Comparison of ENCODE assay signal across 12 cellular contexts in genomic region chr6:15253107-15254073, GRCh38. TPM values are rescaled to one million over a fixed set of nuclear protein-coding genes. Genes with fewer than 3 reads are reported as not detected.
DNase-seq lines count a peak whose midpoint lies in the region; ATAC-seq, FAIRE-seq and TF ChIP-seq lines count a peak whose summit lies in the region.
"Had no signal": no experiment of that assay in that cellular context is flagged by ENCODE, and none has a peak within 500 bp of the region (broad histone marks: within the 10 kb centered on the region; RNA-seq: fewer than 3 reads in every experiment).

No MANE protein-coding gene starts in this region.

- H4K8ac ChIP-seq in H1 (ENCODE audit: extremely low read depth, insufficient read depth, low read length) = no peak overlapping the region

- H3K27ac ChIP-seq in left ventricle myocardium inferior (replicated peaks) (peak overlapping the region; percentile 49), right cardiac atrium (ENCODE audit: low read length) (no peak overlapping the region), H1 (ENCODE audit: low read depth, low read length) (no peak overlapping the region)
- H3K27ac ChIP-seq: brain microvascular endothelial cell, esophagus squamous epithelium, tibial artery had no signal

- no peak overlapping the region for H3K4ac ChIP-seq in H1 (replicated peaks; ENCODE audit: insufficient read length, low read depth, low read length)

- H3K23ac ChIP-seq in H1 (ENCODE audit: insufficient read length) = no peak overlapping the region

- 75% methylated on average over 17 of the region's 17 CpGs for whole genome bisulfite sequencing in right cardiac atrium
- 86% methylated on average over 17 of the region's 17 CpGs; no CpG with 5 or more reads in 1 of the 2 experiments for WGBS in H1 (ENCODE audit: extremely low coverage in 1 of 2, insufficient coverage in 1 of 2, insufficient read length in 1 of 2, insufficient replicate concordance in 2 of 2, low coverage in 1 of 2, low lambda C conversion rate in 2 of 2, missing lambda C conversion rate in 1 of 2), 2 experiments

- peak overlapping the region; percentile 67 to 99 (median 77) for H3K4me3 Mint-ChIP-seq in T-cell
- peak overlapping the region; percentile 90 for H3K4me3 Mint-ChIP-seq in stimulated activated naive CD8-positive, alpha-beta T cell treated with anti-CD3 and anti-CD28 coated beads, Interleukin-15, Interleukin-2, amounts not matched to agents 100 ng/mL and 50 ng/mL, for 24 hours

- no peak for ATAC-seq in right cardiac atrium
- ATAC-seq in T-cell (replicated peaks in 1 of 4) = no peak

- no peak for TF ChIP-seq EP300 in H1 (IDR thresholded peaks at IDR 0.05; ENCODE audit: borderline replicate concordance in 1 of 2, low read depth in 2 of 2, low read length in 2 of 2)

- H3K36me3 ChIP-seq in left ventricle myocardium inferior (no peaks in the 10 kb centered on the region), H1 (ENCODE audit: control insufficient read depth in 2 of 4, insufficient read depth in 4 of 4, low read length in 3 of 4) (peaks cover 0 to 27% (median 5%) of the 10 kb centered on the region in 4 experiments; a peak in 3 of 8 replicates)
- H3K36me3 ChIP-seq: brain microvascular endothelial cell, esophagus squamous epithelium, tibial artery had no signal

- TF ChIP-seq RAD21 in H1 (IDR thresholded peaks at IDR 0.05 in 1 of 2, conservative IDR thresholded peaks at IDR 0.05 in 1 of 2; ENCODE audit: low read depth in 2 of 2, low read length in 2 of 2) = no peak

- no peak overlapping the region for H4K91ac ChIP-seq in H1 (replicated peaks; ENCODE audit: insufficient read length, low read length)

- H3K27me3 ChIP-seq in left ventricle myocardium inferior (ENCODE audit: low read depth) (no peaks in the 10 kb centered on the region), right cardiac atrium (ENCODE audit: control insufficient read depth, insufficient read depth) (no peaks in the 10 kb centered on the region), H1 (replicated peaks in 1 of 4; ENCODE audit: control insufficient read depth in 3 of 4, extremely low read depth in 1 of 4, insufficient read depth in 3 of 4, low read length in 3 of 4) (no peaks in the 10 kb centered on the region)
- H3K27me3 ChIP-seq: brain microvascular endothelial cell, esophagus squamous epithelium, tibial artery had no signal

- H3K79me2 ChIP-seq in H1 (ENCODE audit: control insufficient read depth in 1 of 2, insufficient read depth in 2 of 2, low read length in 2 of 2) = peaks cover 95 to 97% of the 10 kb centered on the region in 2 experiments

- POLR2A ChIA-PET in T-cell (lab: Charles Lee) (interaction anchor here in 1 of 2 donors (0.6 kb wide), 1 partner anchor 95 kb away, joined by 6 read pairs; no protein-coding TSS in a partner anchor), H1 (lab: Charles Lee; ENCODE audit: partially characterized antibody) (no interaction called here), HEK293T (lab: Yijun Ruan, JAX) (no interaction called here)

- no peak for DNase-seq in left ventricle myocardium inferior
- no peak for DNase-seq in right cardiac atrium
- no peak for DNase-seq in T-cell
- DNase-seq in H1 (ENCODE audit: low read depth in 1 of 2, low spot score in 2 of 2) = no peak
- no peak for DNase-seq in ureter (ENCODE audit: low spot score)
- DNase-seq in HEK293T (ENCODE audit: extremely low spot score) = no peak
- DNase-seq in T-helper 9 cell = no peak
- DNase-seq: esophagus squamous epithelium; stimulated activated CD4-positive, alpha-beta T cell treated with anti-CD3 and anti-CD28 coated beads, Interleukin-4, amount 100 ng/mL, for 1 hour; tibial artery had no signal

- H3K4me3 ChIP-seq in left ventricle myocardium inferior (peak overlapping the region; percentile 1), right cardiac atrium (ENCODE audit: low read length) (no peak overlapping the region), H1 (ENCODE audit: extremely low read depth in 1 of 4, insufficient read depth in 2 of 4, low read depth in 3 of 4, low read length in 4 of 4) (0 out of 8 replicates have a peak overlapping the region, but pooled peaks of 1 of the 4 experiments have one; percentile 12)
- H3K4me3 ChIP-seq: esophagus squamous epithelium, tibial artery had no signal

- H2BK5ac ChIP-seq in H1 (ENCODE audit: low read depth, low read length) = no peak overlapping the region

- H4K5ac ChIP-seq in H1 (ENCODE audit: insufficient read length, low read depth, low read length) = no peak overlapping the region

- no peak overlapping the region for H2AFZ ChIP-seq in H1 (ENCODE audit: low read length)

- H3K23me2 ChIP-seq in H1 (ENCODE audit: low read depth, low read length) = peaks cover 11% of the 10 kb centered on the region

- H3K4me1 ChIP-seq in left ventricle myocardium inferior = peaks cover 96% of the 10 kb centered on the region
- H3K4me1 ChIP-seq in right cardiac atrium (ENCODE audit: control insufficient read depth, insufficient read depth, low read length) = peaks cover 10% of the 10 kb centered on the region
- H3K4me1 ChIP-seq in H1 (replicated peaks in 1 of 4; ENCODE audit: control insufficient read depth in 3 of 4, insufficient read depth in 4 of 4, low read length in 3 of 4) = peaks cover 16 to 30% (median 21%) of the 10 kb centered on the region in 4 experiments

- no peak overlapping the region for H2AK5ac ChIP-seq in H1 (ENCODE audit: low read depth, low read length)

- H3K9ac ChIP-seq in H1 (replicated peaks in 1 of 4; ENCODE audit: extremely low read depth in 1 of 4, low read depth in 3 of 4, low read length in 3 of 4) = no peak overlapping the region

- H2BK15ac ChIP-seq in H1 (ENCODE audit: low read length) = no peak overlapping the region

- no peak overlapping the region for H2BK12ac ChIP-seq in H1 (ENCODE audit: low read depth, low read length)

- peak overlapping the region; percentile 6 to 89; a peak in 2 of 4 replicates for H3K4me2 ChIP-seq in H1 (ENCODE audit: insufficient read depth in 1 of 2, low read depth in 2 of 2, low read length in 2 of 2)

- CTCF ChIA-PET in T-cell (lab: Charles Lee) = interaction anchor here (0.6 to 0.7 kb wide), 3 partner anchors 28 to 368 kb away, joined by 3 to 10 read pairs (median 4); no protein-coding TSS in a partner anchor
- CTCF ChIA-PET in H1 (lab: Charles Lee; ENCODE audit: partially characterized antibody) = interaction anchor here (0.5 to 2.1 kb wide), 6 partner anchors 17 to 1042 kb away, joined by 3 to 8 read pairs (median 3); no protein-coding TSS in a partner anchor
- CTCF ChIA-PET in HEK293T (lab: Yijun Ruan, JAX) = interaction anchor here (0.6 kb wide), 1 partner anchor 227 kb away, joined by 3 read pairs; no protein-coding TSS in a partner anchor

- FAIRE-seq in H1 (lab: Jason Lieb, UNC) = no peak

- no peaks in the 10 kb centered on the region for H3K9me3 Mint-ChIP-seq in T-cell
- H3K9me3 Mint-ChIP-seq in stimulated activated naive CD8-positive, alpha-beta T cell treated with anti-CD3 and anti-CD28 coated beads, Interleukin-15, Interleukin-2, amounts not matched to agents 100 ng/mL and 50 ng/mL, for 24 hours = no peaks in the 10 kb centered on the region

- no peak overlapping the region for H3K14ac ChIP-seq in H1 (ENCODE audit: insufficient read length)

- H3K9me3 ChIP-seq in left ventricle myocardium inferior (replicated peaks) = no peaks in the 10 kb centered on the region
- no peaks in the 10 kb centered on the region for H3K9me3 ChIP-seq in right cardiac atrium (ENCODE audit: control insufficient read depth, low read length)
- no peaks in the 10 kb centered on the region for H3K9me3 ChIP-seq in H1 (ENCODE audit: insufficient read depth in 2 of 2, low read depth in 1 of 2, low read length in 1 of 2)
- H3K9me3 ChIP-seq: esophagus squamous epithelium, tibial artery had no signal

- intact Hi-C loops in left ventricle myocardium inferior (cut with micrococcal nuclease) = no loop called here
- intact Hi-C loops in right cardiac atrium (cut with DNase I) = loop anchor here in 3 of 4 donors (10.0 kb wide), 3 partner anchors 101 to 181 kb away; no protein-coding TSS in a partner anchor

- H2BK120ac ChIP-seq in H1 (replicated peaks; ENCODE audit: low read depth, low read length) = no peak overlapping the region

- H3K79me1 ChIP-seq in H1 (ENCODE audit: low read depth, low read length) = no peaks in the 10 kb centered on the region

- H3K27me3 Mint-ChIP-seq in T-cell = no peaks in the 10 kb centered on the region
- no peaks in the 10 kb centered on the region for H3K27me3 Mint-ChIP-seq in stimulated activated naive CD8-positive, alpha-beta T cell treated with anti-CD3 and anti-CD28 coated beads, Interleukin-15, Interleukin-2, amounts not matched to agents 100 ng/mL and 50 ng/mL, for 24 hours

- H3K4me1 Mint-ChIP-seq in T-cell = peaks cover 92 to 96% (median 95%) of the 10 kb centered on the region in 3 donors
- peaks cover 96% of the 10 kb centered on the region for H3K4me1 Mint-ChIP-seq in stimulated activated naive CD8-positive, alpha-beta T cell treated with anti-CD3 and anti-CD28 coated beads, Interleukin-15, Interleukin-2, amounts not matched to agents 100 ng/mL and 50 ng/mL, for 24 hours (ENCODE audit: low read depth)

- H3K36me3 Mint-ChIP-seq in T-cell = peaks cover 9% of the 10 kb centered on the region
- peaks cover 57% of the 10 kb centered on the region for H3K36me3 Mint-ChIP-seq in stimulated activated naive CD8-positive, alpha-beta T cell treated with anti-CD3 and anti-CD28 coated beads, Interleukin-15, Interleukin-2, amounts not matched to agents 100 ng/mL and 50 ng/mL, for 24 hours (ENCODE audit: low read depth)

- no peak overlapping the region for H2BK20ac ChIP-seq in H1 (ENCODE audit: low read length)

- H3K18ac ChIP-seq in H1 (ENCODE audit: extremely low read depth, low read length) = no peak overlapping the region

- H4K20me1 ChIP-seq in H1 (replicated peaks in 1 of 2; ENCODE audit: control insufficient read depth in 1 of 2, insufficient read depth in 2 of 2, low read length in 2 of 2) = peaks cover 61 to 75% of the 10 kb centered on the region in 2 experiments

- H3K27ac Mint-ChIP-seq in T-cell = peak overlapping the region; percentile 75 to 83
- peak overlapping the region; percentile 92 for H3K27ac Mint-ChIP-seq in stimulated activated naive CD8-positive, alpha-beta T cell treated with anti-CD3 and anti-CD28 coated beads, Interleukin-15, Interleukin-2, amounts not matched to agents 100 ng/mL and 50 ng/mL, for 24 hours

- no peak overlapping the region for H3K56ac ChIP-seq in H1 (replicated peaks; ENCODE audit: insufficient read length, low read depth, low read length)

- TF ChIP-seq CTCF in left ventricle myocardium inferior (IDR thresholded peaks at IDR 0.05; ENCODE audit: borderline replicate concordance) = no peak
- no peak for TF ChIP-seq CTCF in H1 (IDR thresholded peaks at IDR 0.05; ENCODE audit: control extremely low read depth in 1 of 3, insufficient read depth in 1 of 3, low read depth in 1 of 3, low read length in 3 of 3)

- TF ChIP-seq POLR2A in H1 (IDR thresholded peaks at IDR 0.05; ENCODE audit: control extremely low read depth in 1 of 2, low read depth in 2 of 2, low read length in 2 of 2) = no peak

RNA-seq across cellular contexts. Expression of gene JARID2, which starts 7.5 kb away (rescaled TPM):
- 6.5 TPM for total RNA-seq in left ventricle myocardium inferior
- 10 to 100 TPM in 1 of 4 donors, 1 to 10 TPM in 3; 6.8 to 10.1 (median 9.4) TPM for total RNA-seq in right cardiac atrium
- polyA plus RNA-seq in right cardiac atrium = 4.1 TPM
- total RNA-seq in T-cell = 10 to 100 TPM; 19.8 to 27.9 (median 21.6) TPM
- 237 and 239 TPM in 2 replicates for total RNA-seq in H1 (2021; fragmentation: NEBNext Ultra II Directional; extraction: Animal tissue kit (Norgen Biotek cat#: 25700))
- polyA plus RNA-seq in H1 (2011; rRNA removed) = 60.1 and 75.5 TPM in 2 replicates
- polyA plus RNA-seq in H1 (2011; cell fraction: cytosol; rRNA removed) = 100 TPM
- 111 TPM for polyA plus RNA-seq in H1 (2011; cell fraction: nucleus; rRNA removed)
- 103 to 131 TPM (median 115 TPM) in 4 replicates for polyA plus RNA-seq in H1 (2012, experiment 1 of 2)
- 14.2 TPM for polyA plus RNA-seq in H1 (2012, experiment 2 of 2)
- 237 TPM for polyA plus RNA-seq in H1 (2013, experiment 1 of 2)
- polyA plus RNA-seq in H1 (2013, experiment 2 of 2) = 255 TPM
- polyA minus RNA-seq in H1 (2011; rRNA and poly(A)+ RNA removed) = 153 and 170 TPM in 2 replicates
- 113 TPM for polyA minus RNA-seq in H1 (2011; cell fraction: cytosol; rRNA and poly(A)+ RNA removed)
- polyA minus RNA-seq in H1 (2011; cell fraction: nucleus; rRNA and poly(A)+ RNA removed) = 104 TPM
- 17.5 TPM for total RNA-seq in ureter
